In genomic region chr11:27816200-27816599, GRCh38 we compare ENCODE assay signal across 36 cellular contexts.
"Had no signal": no experiment of that assay in that cellular context is flagged by ENCODE, and none has a peak within 500 bp of the region (broad histone marks: within the 10 kb centered on the region; RNA-seq: fewer than 3 reads in every experiment).

No MANE protein-coding gene starts in this region.

- ATAC-seq: activated CD8-positive, alpha-beta T cell treated with anti-CD3 and anti-CD28 coated beads for 36 hours; activated naive CD4-positive, alpha-beta T cell treated with anti-CD3 and anti-CD28 coated beads, Interleukin-2, amount 50 U/mL, for 72 hours; activated T-cell treated with anti-CD3 and anti-CD28 coated beads, Interleukin-2, amount 50 U/mL, for 4 hours; activated T-cell treated with anti-CD3 and anti-CD28 coated beads, Interleukin-2, amount 50 U/mL, for 72 hours; activated T-helper 17 cell treated with anti-CD3 and anti-CD28 coated beads, Interleukin-2, amount 50 U/mL, for 72 hours; body of pancreas had no signal

- H3K27ac Mint-ChIP-seq: activated B cell treated with CpG ODN at 0.5 μM for 24 hours; activated CD4-positive, alpha-beta memory T cell treated with anti-CD3 and anti-CD28 coated beads for 36 hours; activated CD4-positive, alpha-beta T cell treated with anti-CD3 and anti-CD28 coated beads, Interleukin-2, amount 10 ng/mL, durations not matched to agents 24 days and 14 days; activated CD8-positive, alpha-beta T cell treated with anti-CD3 and anti-CD28 coated beads for 36 hours; activated naive CD4-positive, alpha-beta T cell treated with anti-CD3 and anti-CD28 coated beads for 36 hours; activated naive CD4-positive, alpha-beta T cell treated with anti-CD3 and anti-CD28 coated beads, Interleukin-2, amount 50 U/mL, for 72 hours; activated naive CD8-positive, alpha-beta T cell treated with anti-CD3 and anti-CD28 coated beads for 36 hours; activated T-cell treated with anti-CD3 and anti-CD28 coated beads, Interleukin-2, amount 50 U/mL, for 72 hours; activated T-helper 1 cell treated with anti-CD3 and anti-CD28 coated beads, Interleukin-12 subunit alpha, Interleukin-12 subunit beta, Interleukin-2, Interleukin-4 antibody, amounts not matched to agents 30 ng/mL and 10 ng/mL and 1 ng/mL, durations not matched to agents 14 hours and 24 hours and 36 hours; activated T-helper 17 cell treated with anti-CD3 and anti-CD28 coated beads, Interleukin-2, amount 50 U/mL, for 72 hours; T-helper 2 cell treated with Interferon-gamma antibody and Interleukin-4, amounts not matched to agents 5 μg/mL and 100 μg/mL, for 36 hours had no signal

- H3K9me3 ChIP-seq: adrenal gland, body of pancreas, breast epithelium had no signal

- H3K27me3 Mint-ChIP-seq: activated CD4-positive, alpha-beta T cell treated with anti-CD3 and anti-CD28 coated beads, Interleukin-2, amount 10 ng/mL, durations not matched to agents 24 days and 14 days had no signal

- DNase-seq: activated B cell treated with CpG ODN at 0.5 μM for 24 hours; activated CD4-positive, alpha-beta memory T cell treated with anti-CD3 and anti-CD28 coated beads for 36 hours; activated CD4-positive, alpha-beta T cell treated with anti-CD3 and anti-CD28 coated beads for 4 hours; activated CD4-positive, alpha-beta T cell treated with anti-CD3 and anti-CD28 coated beads, Interleukin-2, amount 10 ng/mL, durations not matched to agents 24 days and 14 days; activated CD4-positive, alpha-beta T cell treated with anti-CD3 and anti-CD28 coated beads, Interleukin-2, amount 50 U/mL, for 1 hour; activated CD4-positive, alpha-beta T cell treated with anti-CD3 and anti-CD28 coated beads, Interleukin-2, amount 50 U/mL, for 4 hours; activated CD4-positive, CD25-positive, alpha-beta regulatory T cell treated with anti-CD3 and anti-CD28 coated beads, Interleukin-2, amount 50 U/mL, for 72 hours; activated CD8-positive, alpha-beta memory T cell treated with anti-CD3 and anti-CD28 coated beads, Interleukin-2, amount 50 U/mL, for 4 hours; activated CD8-positive, alpha-beta T cell treated with anti-CD3 and anti-CD28 coated beads for 36 hours; activated effector memory CD4-positive, alpha-beta T cell treated with anti-CD3 and anti-CD28 coated beads, Interleukin-2, amount 50 U/mL, for 16 hours; activated gamma-delta T cell treated with Interleukin-2 at 50 U/mL for 16 hours; activated naive CD4-positive, alpha-beta T cell; activated naive CD4-positive, alpha-beta T cell treated with anti-CD3 and anti-CD28 coated beads for 36 hours; activated naive CD4-positive, alpha-beta T cell treated with anti-CD3 and anti-CD28 coated beads, Interleukin-2, amount 50 U/mL, for 16 hours; activated naive CD8-positive, alpha-beta T cell treated with anti-CD3 and anti-CD28 coated beads for 36 hours; activated T-cell treated with anti-CD3 and anti-CD28 coated beads for 4 hours; activated T-cell treated with anti-CD3 and anti-CD28 coated beads, Interleukin-2, amount 50 U/mL, for 1 hour; activated T-cell treated with anti-CD3 and anti-CD28 coated beads, Interleukin-2, amount 50 U/mL, for 4 hours; activated T-cell treated with anti-CD3 and anti-CD28 coated beads, Interleukin-2, amount 50 U/mL, for 72 hours; adrenal gland; amniotic stem cell; aorta; body of pancreas; brain microvascular endothelial cell; central memory CD4-positive, alpha-beta T cell; T-helper 2 cell; T-helper 9 cell had no signal

- H3K4me3 Mint-ChIP-seq: activated B cell treated with CpG ODN at 0.5 μM for 24 hours; activated CD4-positive, alpha-beta memory T cell treated with anti-CD3 and anti-CD28 coated beads for 36 hours; activated CD4-positive, alpha-beta T cell treated with anti-CD3 and anti-CD28 coated beads, Interleukin-2, amount 10 ng/mL, durations not matched to agents 24 days and 14 days; activated CD8-positive, alpha-beta T cell treated with anti-CD3 and anti-CD28 coated beads for 36 hours; activated naive CD4-positive, alpha-beta T cell treated with anti-CD3 and anti-CD28 coated beads for 36 hours; activated naive CD8-positive, alpha-beta T cell treated with anti-CD3 and anti-CD28 coated beads for 36 hours; activated T-cell treated with anti-CD3 and anti-CD28 coated beads, Interleukin-2, amount 50 U/mL, for 4 hours; activated T-cell treated with anti-CD3 and anti-CD28 coated beads, Interleukin-2, amount 50 U/mL, for 72 hours; activated T-helper 1 cell treated with anti-CD3 and anti-CD28 coated beads, Interleukin-12 subunit alpha, Interleukin-12 subunit beta, Interleukin-2, Interleukin-4 antibody, amounts not matched to agents 30 ng/mL and 10 ng/mL and 1 ng/mL, durations not matched to agents 14 hours and 24 hours and 36 hours; activated T-helper 17 cell treated with anti-CD3 and anti-CD28 coated beads, Interleukin-2, amount 50 U/mL, for 72 hours; T-helper 2 cell treated with Interferon-gamma antibody and Interleukin-4, amounts not matched to agents 5 μg/mL and 100 μg/mL, for 36 hours had no signal

- H3K27ac ChIP-seq: adrenal gland, body of pancreas, brain microvascular endothelial cell, breast epithelium, VCaP had no signal

- H3K36me3 ChIP-seq: adrenal gland, brain microvascular endothelial cell, breast epithelium had no signal

- H3K9me3 Mint-ChIP-seq: activated B cell treated with CpG ODN at 0.5 μM for 24 hours; activated CD4-positive, alpha-beta memory T cell treated with anti-CD3 and anti-CD28 coated beads for 36 hours; activated CD4-positive, alpha-beta T cell treated with anti-CD3 and anti-CD28 coated beads, Interleukin-2, amount 10 ng/mL, durations not matched to agents 24 days and 14 days; activated T-cell treated with anti-CD3 and anti-CD28 coated beads, Interleukin-2, amount 50 U/mL, for 4 hours; activated T-helper 17 cell treated with anti-CD3 and anti-CD28 coated beads, Interleukin-2, amount 50 U/mL, for 72 hours; T-helper 2 cell treated with Interferon-gamma antibody and Interleukin-4, amounts not matched to agents 5 μg/mL and 100 μg/mL, for 36 hours had no signal

- H3K36me3 Mint-ChIP-seq: activated CD4-positive, alpha-beta memory T cell treated with anti-CD3 and anti-CD28 coated beads for 36 hours; activated naive CD4-positive, alpha-beta T cell treated with anti-CD3 and anti-CD28 coated beads, Interleukin-2, amount 50 U/mL, for 72 hours; activated naive CD8-positive, alpha-beta T cell treated with anti-CD3 and anti-CD28 coated beads for 36 hours had no signal

- H3K27me3 ChIP-seq: adrenal gland, body of pancreas, brain microvascular endothelial cell, breast epithelium had no signal

- FAIRE-seq: astrocyte, colon, TTC549 had no signal

- H3K4me3 ChIP-seq: adrenal gland, body of pancreas, breast epithelium had no signal

- H3K4me1 ChIP-seq: adrenal gland, body of pancreas, breast epithelium had no signal

- H3K4me1 Mint-ChIP-seq: activated B cell treated with CpG ODN at 0.5 μM for 24 hours; activated CD4-positive, alpha-beta T cell treated with anti-CD3 and anti-CD28 coated beads, Interleukin-2, amount 10 ng/mL, durations not matched to agents 24 days and 14 days; activated naive CD8-positive, alpha-beta T cell treated with anti-CD3 and anti-CD28 coated beads for 36 hours; activated T-helper 17 cell treated with anti-CD3 and anti-CD28 coated beads, Interleukin-2, amount 50 U/mL, for 72 hours had no signal
